Comparison of ENCODE assay signal across 11 cellular contexts in genomic region chr15:51768018-51768417, GRCh38. TPM values are rescaled to one million over a fixed set of nuclear protein-coding genes. Genes with fewer than 3 reads are reported as not detected.
DNase-seq lines count a peak whose midpoint lies in the region; ATAC-seq, FAIRE-seq and TF ChIP-seq lines count a peak whose summit lies in the region.
"Had no signal": no experiment of that assay in that cellular context is flagged by ENCODE, and none has a peak within 500 bp of the region (broad histone marks: within the 10 kb centered on the region; RNA-seq: fewer than 3 reads in every experiment).

No MANE protein-coding gene starts in this region.

- no peak overlapping the region for H3K4me3 Mint-ChIP-seq in activated CD8-positive, alpha-beta memory T cell treated with anti-CD3 and anti-CD28 coated beads, Interleukin-2, amount 10 ng/mL, durations not matched to agents 7 days and 5 days
- H3K4me3 Mint-ChIP-seq: neural progenitor cell had no signal

- FAIRE-seq in kidney (lab: Jason Lieb, UNC), result no peak

- CTCF ChIA-PET in activated CD8-positive, alpha-beta memory T cell treated with anti-CD3 and anti-CD28 coated beads, Interleukin-2, amount 10 ng/mL, durations not matched to agents 7 days and 5 days (lab: Charles Lee), result interaction anchor here (1.0 to 2.4 kb wide), 4 partner anchors 9 to 123 kb away, joined by 3 to 16 read pairs (median 6); no protein-coding TSS in a partner anchor

- H3K9ac ChIP-seq in kidney (ENCODE audit: low read length in 2 of 2), result no peak overlapping the region
- H3K9ac ChIP-seq: neural progenitor cell had no signal

- DNase-seq in CD1c-positive myeloid dendritic cell (ENCODE audit: extremely low spot score), result peak; percentile 58
- DNase-seq in KG1 (lab: John Stamatoyannopoulos, UW), result peak; percentile 26
- no peak for DNase-seq in activated CD8-positive, alpha-beta memory T cell treated with anti-CD3 and anti-CD28 coated beads, Interleukin-2, amount 10 ng/mL, durations not matched to agents 7 days and 5 days
- peak; percentile 34 to 71 for DNase-seq in lung microvascular endothelial cell (ENCODE audit: low read depth in 2 of 2)
- no peak for DNase-seq in kidney
- DNase-seq in NCI-H226, result no peak
- DNase-seq: NCI-H2171 treated with DMSO at 0.1 percent for 48 hours, PC-3, sigmoid colon had no signal

- peaks cover 7% of the 10 kb centered on the region for H3K4me1 Mint-ChIP-seq in activated CD8-positive, alpha-beta memory T cell treated with anti-CD3 and anti-CD28 coated beads, Interleukin-2, amount 10 ng/mL, durations not matched to agents 7 days and 5 days
- H3K4me1 Mint-ChIP-seq: neural progenitor cell had no signal

- H3K4me3 ChIP-seq in kidney (ENCODE audit: low read length in 2 of 2), result no peak overlapping the region
- H3K4me3 ChIP-seq: neural progenitor cell, sigmoid colon had no signal

- H3K9me3 ChIP-seq in kidney (ENCODE audit: control insufficient read depth in 1 of 2, low read length in 2 of 2), result no peaks in the 10 kb centered on the region
- H3K9me3 ChIP-seq: sigmoid colon had no signal

- no peaks in the 10 kb centered on the region for H3K4me1 ChIP-seq in kidney (ENCODE audit: control insufficient read depth in 1 of 2, insufficient read depth in 1 of 2, low read depth in 1 of 2, low read length in 2 of 2)

- peaks cover 19% of the 10 kb centered on the region for H3K36me3 Mint-ChIP-seq in activated CD8-positive, alpha-beta memory T cell treated with anti-CD3 and anti-CD28 coated beads, Interleukin-2, amount 10 ng/mL, durations not matched to agents 7 days and 5 days

- no peak for TF ChIP-seq CTCF in kidney (IDR thresholded peaks at IDR 0.05; ENCODE audit: borderline replicate concordance, extremely low read depth, insufficient read depth)

- H3K36me3 ChIP-seq in kidney (ENCODE audit: control insufficient read depth in 1 of 2, insufficient read depth in 2 of 2, low read length in 2 of 2), result no peaks in the 10 kb centered on the region
- H3K36me3 ChIP-seq: neural progenitor cell had no signal

- peak overlapping the region in 1 of 2 donors; percentile 41 for H3K27ac ChIP-seq in kidney (ENCODE audit: low read depth in 2 of 2, low read length in 2 of 2)
- H3K27ac ChIP-seq: neural progenitor cell, sigmoid colon had no signal

- ATAC-seq in activated CD8-positive, alpha-beta memory T cell treated with anti-CD3 and anti-CD28 coated beads, Interleukin-2, amount 10 ng/mL, durations not matched to agents 7 days and 5 days, result peak; percentile 20
- ATAC-seq in GM18907 (IDR thresholded peaks at IDR 0.05; ENCODE audit: unreplicated experiment), result no peak
- ATAC-seq: PC-3 had no signal

- intact Hi-C loops in kidney (cut with DNase I), result no loop called here

- H3K27me3 Mint-ChIP-seq in activated CD8-positive, alpha-beta memory T cell treated with anti-CD3 and anti-CD28 coated beads, Interleukin-2, amount 10 ng/mL, durations not matched to agents 7 days and 5 days, result no peaks in the 10 kb centered on the region

- H3K9me3 Mint-ChIP-seq in activated CD8-positive, alpha-beta memory T cell treated with anti-CD3 and anti-CD28 coated beads, Interleukin-2, amount 10 ng/mL, durations not matched to agents 7 days and 5 days (ENCODE audit: low read depth), result no peaks in the 10 kb centered on the region
- H3K9me3 Mint-ChIP-seq: neural progenitor cell had no signal

- no peak overlapping the region for H3K27ac Mint-ChIP-seq in activated CD8-positive, alpha-beta memory T cell treated with anti-CD3 and anti-CD28 coated beads, Interleukin-2, amount 10 ng/mL, durations not matched to agents 7 days and 5 days
- H3K27ac Mint-ChIP-seq: neural progenitor cell had no signal

RNA-seq across cellular contexts. Expression of gene TMOD2, which starts 16.6 kb away (rescaled TPM):
- 10 to 100 TPM in 1 of 2 experiments, 1 to 10 TPM in 1; 6.9 to 12.7 TPM for total RNA-seq in activated CD8-positive, alpha-beta memory T cell treated with anti-CD3 and anti-CD28 coated beads, Interleukin-2, amount 10 ng/mL, durations not matched to agents 7 days and 5 days
- total RNA-seq in lung microvascular endothelial cell, result 13.5 and 29.2 TPM in 2 replicates
- 9.3 TPM for total RNA-seq in kidney
- 2.5 TPM for polyA plus RNA-seq in kidney (ENCODE audit: insufficient read depth, low read depth, low replicate concordance)

RNA-seq across cellular contexts. Expression of gene LYSMD2, which starts 30.6 kb away (rescaled TPM):
- 10 to 100 TPM; 16.0 to 21.7 TPM for total RNA-seq in activated CD8-positive, alpha-beta memory T cell treated with anti-CD3 and anti-CD28 coated beads, Interleukin-2, amount 10 ng/mL, durations not matched to agents 7 days and 5 days
- total RNA-seq in lung microvascular endothelial cell (11.1 and 26.8 TPM in 2 replicates), kidney (11.7 TPM)
- polyA plus RNA-seq in kidney (ENCODE audit: insufficient read depth, low read depth, low replicate concordance), result 21.5 TPM

Comparison
In these comparisons a context has a peak if more than half of its experiments do, and no peak if none do; other contexts are left out.
1. DNase-seq: peak in CD1c-positive myeloid dendritic cell (single experiment), KG1 (single experiment) and lung microvascular endothelial cell (2 of 2); none in activated CD8-positive, alpha-beta memory T cell treated with anti-CD3 and anti-CD28 coated beads, Interleukin-2, amount 10 ng/mL, durations not matched to agents 7 days and 5 days (single experiment), kidney (single experiment) and NCI-H226 (single experiment).